Comparison of ENCODE assay signal across 7 cellular contexts in the genomic region with DNA sequence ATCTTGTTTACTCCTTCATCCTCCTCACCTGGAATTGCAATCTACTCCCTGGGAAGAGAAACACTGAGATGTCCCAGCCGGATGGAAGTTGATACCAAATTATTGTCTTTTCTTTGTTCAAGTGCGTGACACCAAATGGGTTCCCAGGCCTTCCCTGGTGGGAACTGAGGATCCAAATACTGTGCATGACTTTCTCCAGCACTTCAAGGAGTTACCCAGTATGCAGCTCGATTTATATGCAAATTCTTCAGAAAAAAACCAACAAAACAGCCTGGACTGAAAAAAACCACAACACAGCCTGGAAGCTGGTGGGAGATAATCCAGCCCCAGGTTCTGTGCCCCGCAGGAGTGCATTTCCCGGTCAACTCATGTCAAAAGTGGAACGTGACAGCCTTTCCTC.
"Had no signal": no experiment of that assay in that cellular context is flagged by ENCODE, and none has a peak within 500 bp of the region (broad histone marks: within the 10 kb centered on the region; RNA-seq: fewer than 3 reads in every experiment).

No MANE protein-coding gene starts in this region.

- H3K27ac ChIP-seq: HL-60 had no signal

- H3K4me3 ChIP-seq: K562 had no signal

- FAIRE-seq: K562 had no signal

- ATAC-seq: K562 had no signal

- DNase-seq: GOT3, H7, HCEC 1CT, IMR-90, KG1 had no signal
